ENCODE assay signal across 11 cellular contexts in genomic region chr19:10899171-10899653, GRCh38. TPM values are rescaled to one million over a fixed set of nuclear protein-coding genes. Genes with fewer than 3 reads are reported as not detected.
DNase-seq lines count a peak whose midpoint lies in the region; ATAC-seq, FAIRE-seq and TF ChIP-seq lines count a peak whose summit lies in the region.
"Had no signal": no experiment of that assay in that cellular context is flagged by ENCODE, and none has a peak within 500 bp of the region (broad histone marks: within the 10 kb centered on the region; RNA-seq: fewer than 3 reads in every experiment).

No MANE protein-coding gene starts in this region.

- H3K36me3 ChIP-seq in body of pancreas (replicated peaks in 1 of 2; ENCODE audit: insufficient read depth in 1 of 2, low read depth in 2 of 2) (no peaks in the 10 kb centered on the region), HepG2 (replicated peaks in 1 of 2; ENCODE audit: control insufficient read depth in 1 of 2, insufficient read depth in 2 of 2, low read length in 2 of 2) (peaks cover 0 to under 1% of the 10 kb centered on the region in 2 experiments; a peak in 3 of 5 replicates), thyroid gland (no peaks in the 10 kb centered on the region)

- H3K4me3 ChIP-seq in body of pancreas (no peak overlapping the region), HepG2 (replicated peaks in 1 of 3; ENCODE audit: insufficient read depth in 1 of 3, low read depth in 2 of 3, low read length in 3 of 3) (no peak overlapping the region), thyroid gland (replicated peaks in 1 of 3) (no peak overlapping the region)

- POLR2A ChIA-PET in HepG2 (lab: Yijun Ruan, JAX): no interaction called here

- peaks cover 30% of the 10 kb centered on the region for H3K79me2 ChIP-seq in HepG2 (ENCODE audit: insufficient read depth, low read length)

- H3K27me3 ChIP-seq in body of pancreas (no peaks in the 10 kb centered on the region), HepG2 (ENCODE audit: control insufficient read depth in 1 of 2, insufficient read depth in 2 of 2, low read length in 2 of 2) (no peaks in the 10 kb centered on the region), thyroid gland (no peaks in the 10 kb centered on the region)

- ATAC-seq in body of pancreas (peak; percentile 94), HepG2 (no peak), HG02610 (IDR thresholded peaks at IDR 0.05; ENCODE audit: unreplicated experiment) (no peak)

- 18 to 21% methylated on average over 3 to 8 of the region's 9 CpGs for WGBS in body of pancreas, 2 donors
- 100% methylated on average over 3 of the region's 9 CpGs for WGBS in HepG2 (ENCODE audit: low lambda C conversion rate)
- WGBS in thyroid gland, 2 donors: 61 to 70% methylated on average over 3 to 7 of the region's 9 CpGs

- intact Hi-C loops in body of pancreas (cut with DNase I) (no loop called here), HepG2 (cut with micrococcal nuclease; ENCODE audit: unreplicated experiment) (no loop called here), thyroid gland (cut with DNase I) (no loop called here)

- DNase-seq in DMS53 (lab: John Stamatoyannopoulos, UW) (peak; percentile 66), DMS53 treated with DMSO at 0.1 percent for 48 hours (lab: John Stamatoyannopoulos, UW; ENCODE audit: unreplicated experiment) (no peak), body of pancreas (peak; percentile 86 to 93 (median 90)), HepG2 (ENCODE audit: low spot score) (no peak), thyroid gland (peak; percentile 37 to 64), iPS-NIHi7 (ENCODE audit: extremely low spot score) (no peak), GM12892 (ENCODE audit: insufficient read length) (no peak)
- DNase-seq: GF-D8 had no signal

- FAIRE-seq in HepG2 (lab: Jason Lieb, UNC): no peak
- no peak for FAIRE-seq in GM12892 (lab: Jason Lieb, UNC)
- FAIRE-seq: A204.1, HTR-8/SVneo had no signal

- H3K9ac ChIP-seq in HepG2 (ENCODE audit: insufficient read depth, low read depth, low read length): no peak overlapping the region

- peaks cover 27% of the 10 kb centered on the region; the same call in 1 of the 2 replicates for H4K20me1 ChIP-seq in HepG2 (ENCODE audit: insufficient read depth, low read length)

- in situ Hi-C loops in HepG2 (cut with HindIII; ENCODE audit: extremely low pct_ligation_motif_present, low pct_unique_long_range_greater_than_20kb): no loop called here

- TF ChIP-seq POLR2A in body of pancreas (IDR thresholded peaks at IDR 0.05) (no peak), HepG2 (IDR thresholded peaks at IDR 0.05; ENCODE audit: insufficient read depth in 1 of 2, low read depth in 2 of 2, low read length in 2 of 2) (no peak), thyroid gland (IDR thresholded peaks at IDR 0.05) (no peak), GM12892 (IDR thresholded peaks at IDR 0.05; ENCODE audit: low read depth, low read length) (no peak)

- no TSS peak for BruUV-seq in HepG2 (replicated peaks; lab: Mats Ljungman, UMichigan)

- H3K9me3 ChIP-seq in body of pancreas (no peaks in the 10 kb centered on the region), HepG2 (ENCODE audit: low read length) (no peaks in the 10 kb centered on the region), thyroid gland (no peaks in the 10 kb centered on the region)

- TF ChIP-seq EP300 in HepG2 (IDR thresholded peaks at IDR 0.05; ENCODE audit: low read depth in 2 of 2, low read length in 2 of 2) (no peak), HepG2 (CRISPR knock-in tag; IDR thresholded peaks at IDR 0.05; ENCODE audit: borderline replicate concordance) (no peak)

- H3K4me1 ChIP-seq in body of pancreas (peaks cover 44% of the 10 kb centered on the region), HepG2 (ENCODE audit: insufficient read depth, low read length) (peaks cover 15% of the 10 kb centered on the region), thyroid gland (peaks cover 6 to 15% of the 10 kb centered on the region in 2 donors)

- H2AFZ ChIP-seq in HepG2 (ENCODE audit: low read length): no peak overlapping the region

- H3K4me2 ChIP-seq in HepG2 (ENCODE audit: low read depth, low read length): no peak overlapping the region

- peak overlapping the region; percentile 70 to 94 (median 84) for H3K27ac ChIP-seq in body of pancreas
- no peak overlapping the region for H3K27ac ChIP-seq in HepG2 (ENCODE audit: extremely low read length, insufficient read depth, low read length)
- H3K27ac ChIP-seq in thyroid gland: peak overlapping the region in 1 of 3 donors; percentile 48

- TF ChIP-seq RAD21 in HepG2 (CRISPR knock-in tag; IDR thresholded peaks at IDR 0.05): no peak

- CTCF ChIA-PET in HepG2 (lab: Yijun Ruan, JAX; ENCODE audit: low intra/inter-chr PET ratio, low total read pairs): no interaction called here

- peak in 1 of 7 experiments; percentile 4 for TF ChIP-seq CTCF in body of pancreas (IDR thresholded peaks at IDR 0.05)
- TF ChIP-seq CTCF in HepG2 (CRISPR knock-in tag; IDR thresholded peaks at IDR 0.05): no peak
- TF ChIP-seq CTCF in thyroid gland (IDR thresholded peaks at IDR 0.05): no peak

RNA-seq across cellular contexts. Expression of gene CARM1, which starts 27.9 kb away (rescaled TPM):
- total RNA-seq in body of pancreas (10 to 100 TPM in 1 of 2 donors, 1 to 10 TPM in 1; 6.3 to 11.7 TPM), HepG2 (2016; rRNA removed; fragmentation: Illumina TruSeq; extraction: Trizol) (21.9 and 27.6 TPM in 2 replicates), thyroid gland (10 to 100 TPM; 12.2 to 14.8 (median 13.1) TPM)
- 8.8 and 9.4 TPM in 2 replicates for total RNA-seq in HepG2 (2016; cell fraction: cytosol; rRNA removed; fragmentation: Illumina TruSeq; extraction: Trizol; ENCODE audit: low read depth)
- 18.6 and 27.9 TPM in 2 replicates for total RNA-seq in HepG2 (2016; cell fraction: insoluble cytoplasmic fraction; rRNA removed; fragmentation: Illumina TruSeq; extraction: Trizol)
- 21.1 and 24.7 TPM in 2 replicates for total RNA-seq in HepG2 (2016; cell fraction: membrane; rRNA removed; fragmentation: Illumina TruSeq; extraction: Trizol)
- total RNA-seq in HepG2 (2016; cell fraction: nucleus; rRNA removed; fragmentation: Illumina TruSeq; extraction: Trizol): 16.8 and 18.1 TPM in 2 replicates
- 53.0 and 55.8 TPM in 2 replicates for polyA plus RNA-seq in HepG2 (2011; rRNA removed)
- polyA plus RNA-seq in HepG2 (2011; cell fraction: cytosol; rRNA removed): 27.6 and 51.7 TPM in 2 replicates
- 83.1 and 120 TPM in 2 replicates for polyA plus RNA-seq in HepG2 (2011; cell fraction: nucleus; rRNA removed)
- polyA plus RNA-seq in HepG2 (2012): 33.4 and 44.2 TPM in 2 replicates
- polyA plus RNA-seq in HepG2 (2016; cell fraction: cytosol; fragmentation: Illumina TruSeq; extraction: Trizol; ENCODE audit: low read depth): 12.8 and 12.9 TPM in 2 replicates
- polyA plus RNA-seq in HepG2 (2016; cell fraction: insoluble cytoplasmic fraction; fragmentation: Illumina TruSeq; extraction: Trizol; ENCODE audit: low read depth): 41.9 and 59.7 TPM in 2 replicates
- 29.0 and 31.4 TPM in 2 replicates for polyA plus RNA-seq in HepG2 (2016; cell fraction: membrane; fragmentation: Illumina TruSeq; extraction: Trizol; ENCODE audit: low read depth)
- polyA plus RNA-seq in HepG2 (2016; cell fraction: nucleus; fragmentation: Illumina TruSeq; extraction: Trizol; ENCODE audit: insufficient read depth, low read depth): 54.5 and 65.3 TPM in 2 replicates
- 34.3 and 76.6 TPM in 2 replicates for polyA minus RNA-seq in HepG2 (2011; rRNA and poly(A)+ RNA removed; ENCODE audit: low replicate concordance)
- polyA minus RNA-seq in HepG2 (2011; cell fraction: cytosol; rRNA and poly(A)+ RNA removed): 18.8 and 19.0 TPM in 2 replicates
- 16.2 and 20.0 TPM in 2 replicates for polyA minus RNA-seq in HepG2 (2011; cell fraction: nucleus; rRNA and poly(A)+ RNA removed)
- polyA plus RNA-seq in GM12892 (2012; ENCODE audit: missing spikeins): 43.0 TPM

RNA-seq across cellular contexts. Expression of gene YIPF2, which starts 29.2 kb away (rescaled TPM):
- total RNA-seq in body of pancreas: 10 to 100 TPM; 52.7 to 55.3 TPM
- total RNA-seq in HepG2 (2016; rRNA removed; fragmentation: Illumina TruSeq; extraction: Trizol): 22.7 and 37.3 TPM in 2 replicates
- 17.0 and 24.9 TPM in 2 replicates for total RNA-seq in HepG2 (2016; cell fraction: cytosol; rRNA removed; fragmentation: Illumina TruSeq; extraction: Trizol; ENCODE audit: low read depth)
- total RNA-seq in HepG2 (2016; cell fraction: insoluble cytoplasmic fraction; rRNA removed; fragmentation: Illumina TruSeq; extraction: Trizol): 18.1 and 40.3 TPM in 2 replicates
- 33.8 and 40.6 TPM in 2 replicates for total RNA-seq in HepG2 (2016; cell fraction: membrane; rRNA removed; fragmentation: Illumina TruSeq; extraction: Trizol)
- total RNA-seq in HepG2 (2016; cell fraction: nucleus; rRNA removed; fragmentation: Illumina TruSeq; extraction: Trizol): 29.4 and 31.8 TPM in 2 replicates
- 53.2 and 59.7 TPM in 2 replicates for polyA plus RNA-seq in HepG2 (2011; rRNA removed)
- polyA plus RNA-seq in HepG2 (2011; cell fraction: cytosol; rRNA removed): 46.3 and 77.8 TPM in 2 replicates
- polyA plus RNA-seq in HepG2 (2011; cell fraction: nucleus; rRNA removed): 119 and 138 TPM in 2 replicates
- 23.3 and 34.0 TPM in 2 replicates for polyA plus RNA-seq in HepG2 (2012)
- polyA plus RNA-seq in HepG2 (2016; cell fraction: cytosol; fragmentation: Illumina TruSeq; extraction: Trizol; ENCODE audit: low read depth): 20.2 and 27.8 TPM in 2 replicates
- polyA plus RNA-seq in HepG2 (2016; cell fraction: insoluble cytoplasmic fraction; fragmentation: Illumina TruSeq; extraction: Trizol; ENCODE audit: low read depth): 19.3 and 20.0 TPM in 2 replicates
- polyA plus RNA-seq in HepG2 (2016; cell fraction: membrane; fragmentation: Illumina TruSeq; extraction: Trizol; ENCODE audit: low read depth): 25.6 and 30.0 TPM in 2 replicates
- polyA plus RNA-seq in HepG2 (2016; cell fraction: nucleus; fragmentation: Illumina TruSeq; extraction: Trizol; ENCODE audit: insufficient read depth, low read depth): 55.7 and 57.0 TPM in 2 replicates
- 50.6 and 120 TPM in 2 replicates for polyA minus RNA-seq in HepG2 (2011; rRNA and poly(A)+ RNA removed; ENCODE audit: low replicate concordance)
- polyA minus RNA-seq in HepG2 (2011; cell fraction: cytosol; rRNA and poly(A)+ RNA removed): 34.1 and 39.4 TPM in 2 replicates
- 26.1 and 28.1 TPM in 2 replicates for polyA minus RNA-seq in HepG2 (2011; cell fraction: nucleus; rRNA and poly(A)+ RNA removed)
- total RNA-seq in thyroid gland: 100 to 1,000 TPM in 2 of 4 donors, 10 to 100 TPM in 2; 85.1 to 127 (median 104) TPM
- 16.5 TPM for polyA plus RNA-seq in GM12892 (2012; ENCODE audit: missing spikeins)

RNA-seq across cellular contexts. Expression of gene TIMM29, which starts 29.4 kb away (rescaled TPM):
- 10 to 100 TPM; 26.5 to 34.6 TPM for total RNA-seq in body of pancreas
- total RNA-seq in HepG2 (2016; rRNA removed; fragmentation: Illumina TruSeq; extraction: Trizol): 25.6 and 33.8 TPM in 2 replicates
- 5.7 and 6.8 TPM in 2 replicates for total RNA-seq in HepG2 (2016; cell fraction: cytosol; rRNA removed; fragmentation: Illumina TruSeq; extraction: Trizol; ENCODE audit: low read depth)
- total RNA-seq in HepG2 (2016; cell fraction: insoluble cytoplasmic fraction; rRNA removed; fragmentation: Illumina TruSeq; extraction: Trizol): 21.9 and 35.0 TPM in 2 replicates
- 17.3 and 19.4 TPM in 2 replicates for total RNA-seq in HepG2 (2016; cell fraction: membrane; rRNA removed; fragmentation: Illumina TruSeq; extraction: Trizol)
- total RNA-seq in HepG2 (2016; cell fraction: nucleus; rRNA removed; fragmentation: Illumina TruSeq; extraction: Trizol): 14.3 and 19.7 TPM in 2 replicates
- 7.0 and 7.1 TPM in 2 replicates for polyA plus RNA-seq in HepG2 (2011; rRNA removed)
- polyA plus RNA-seq in HepG2 (2011; cell fraction: cytosol; rRNA removed): 6.4 and 7.7 TPM in 2 replicates
- polyA plus RNA-seq in HepG2 (2011; cell fraction: nucleus; rRNA removed): 6.8 and 6.9 TPM in 2 replicates
- 11.2 and 12.5 TPM in 2 replicates for polyA plus RNA-seq in HepG2 (2012)
- polyA plus RNA-seq in HepG2 (2016; cell fraction: cytosol; fragmentation: Illumina TruSeq; extraction: Trizol; ENCODE audit: low read depth): 4.1 and 4.4 TPM in 2 replicates
- 17.0 and 19.4 TPM in 2 replicates for polyA plus RNA-seq in HepG2 (2016; cell fraction: insoluble cytoplasmic fraction; fragmentation: Illumina TruSeq; extraction: Trizol; ENCODE audit: low read depth)
- polyA plus RNA-seq in HepG2 (2016; cell fraction: membrane; fragmentation: Illumina TruSeq; extraction: Trizol; ENCODE audit: low read depth): 9.5 and 10.3 TPM in 2 replicates
- 18.8 and 25.6 TPM in 2 replicates for polyA plus RNA-seq in HepG2 (2016; cell fraction: nucleus; fragmentation: Illumina TruSeq; extraction: Trizol; ENCODE audit: insufficient read depth, low read depth)
- 7.1 and 11.2 TPM in 2 replicates for polyA minus RNA-seq in HepG2 (2011; rRNA and poly(A)+ RNA removed; ENCODE audit: low replicate concordance)
- polyA minus RNA-seq in HepG2 (2011; cell fraction: cytosol; rRNA and poly(A)+ RNA removed): 7.9 and 8.4 TPM in 2 replicates
- 5.7 and 5.8 TPM in 2 replicates for polyA minus RNA-seq in HepG2 (2011; cell fraction: nucleus; rRNA and poly(A)+ RNA removed)
- 10 to 100 TPM; 19.6 to 39.5 (median 33.4) TPM for total RNA-seq in thyroid gland
- 12.4 TPM for polyA plus RNA-seq in GM12892 (2012; ENCODE audit: missing spikeins)

RNA-seq across cellular contexts. Expression of gene C19orf38, which starts 51.0 kb away (rescaled TPM):
- total RNA-seq in body of pancreas (under 1 TPM in 1 of 2 donors, not detected in 1; 0.52 TPM), HepG2 (2016; rRNA removed; fragmentation: Illumina TruSeq; extraction: Trizol) (not detected in 2 replicates), thyroid gland (1 to 10 TPM in 2 of 4 donors, not detected in 2; 1.5 to 1.7 TPM)
- not detected in 2 replicates for total RNA-seq in HepG2 (2016; cell fraction: cytosol; rRNA removed; fragmentation: Illumina TruSeq; extraction: Trizol; ENCODE audit: low read depth)
- total RNA-seq in HepG2 (2016; cell fraction: insoluble cytoplasmic fraction; rRNA removed; fragmentation: Illumina TruSeq; extraction: Trizol): not detected in 2 replicates
- total RNA-seq in HepG2 (2016; cell fraction: membrane; rRNA removed; fragmentation: Illumina TruSeq; extraction: Trizol): 0.37 TPM in 1 of 2 replicates, not detected in the other
- not detected in 2 replicates for total RNA-seq in HepG2 (2016; cell fraction: nucleus; rRNA removed; fragmentation: Illumina TruSeq; extraction: Trizol)
- 0.10 and 0.11 TPM in 2 replicates for polyA plus RNA-seq in HepG2 (2011; rRNA removed)
- 0.09 TPM in 1 of 2 replicates, not detected in the other for polyA plus RNA-seq in HepG2 (2011; cell fraction: cytosol; rRNA removed)
- polyA plus RNA-seq in HepG2 (2011; cell fraction: nucleus; rRNA removed): not detected in 2 replicates
- polyA plus RNA-seq in HepG2 (2012): 0.12 TPM in 1 of 2 replicates, not detected in the other
- not detected in 2 replicates for polyA plus RNA-seq in HepG2 (2016; cell fraction: cytosol; fragmentation: Illumina TruSeq; extraction: Trizol; ENCODE audit: low read depth)
- polyA plus RNA-seq in HepG2 (2016; cell fraction: insoluble cytoplasmic fraction; fragmentation: Illumina TruSeq; extraction: Trizol; ENCODE audit: low read depth): not detected in 2 replicates
- polyA plus RNA-seq in HepG2 (2016; cell fraction: membrane; fragmentation: Illumina TruSeq; extraction: Trizol; ENCODE audit: low read depth): 0.14 TPM in 1 of 2 replicates, not detected in the other
- not detected in 2 replicates for polyA plus RNA-seq in HepG2 (2016; cell fraction: nucleus; fragmentation: Illumina TruSeq; extraction: Trizol; ENCODE audit: insufficient read depth, low read depth)
- 0.49 TPM in 1 of 2 replicates, not detected in the other for polyA minus RNA-seq in HepG2 (2011; rRNA and poly(A)+ RNA removed; ENCODE audit: low replicate concordance)
- polyA minus RNA-seq in HepG2 (2011; cell fraction: cytosol; rRNA and poly(A)+ RNA removed): not detected in 2 replicates
- not detected in 2 replicates for polyA minus RNA-seq in HepG2 (2011; cell fraction: nucleus; rRNA and poly(A)+ RNA removed)
- polyA plus RNA-seq in GM12892 (2012; ENCODE audit: missing spikeins): 5.8 TPM

Comparison
In these comparisons a context has a peak if more than half of its experiments do, and no peak if none do; other contexts are left out.
1. DNase-seq: peak in DMS53 (single experiment), body of pancreas (4 of 4) and thyroid gland (2 of 2); none in DMS53 treated with DMSO at 0.1 percent for 48 hours (single experiment), HepG2 (single experiment), iPS-NIHi7 (single experiment) and GM12892 (single experiment).